In genomic region chr2:195370167-195370943, GRCh38 we compare ENCODE assay signal across 25 cellular contexts.
DNase-seq lines count a peak whose midpoint lies in the region; ATAC-seq, FAIRE-seq and TF ChIP-seq lines count a peak whose summit lies in the region.
"Had no signal": no experiment of that assay in that cellular context is flagged by ENCODE, and none has a peak within 500 bp of the region (broad histone marks: within the 10 kb centered on the region; RNA-seq: fewer than 3 reads in every experiment).

No MANE protein-coding gene starts in this region.

- intact Hi-C loops in K562 (cut with micrococcal nuclease): no loop called here
- intact Hi-C loops in psoas muscle (cut with DNase I): no loop called here

- CTCF ChIA-PET in K562 (lab: Yijun Ruan, JAX; ENCODE audit: low intra/inter-chr PET ratio): no interaction called here

- H3K27me3 ChIP-seq in K562 (ENCODE audit: control insufficient read depth in 2 of 2, insufficient read depth in 2 of 2, low read length in 2 of 2) (no peaks in the 10 kb centered on the region), neural progenitor cell (no peaks in the 10 kb centered on the region), psoas muscle (ENCODE audit: insufficient read depth in 3 of 3, low read length in 2 of 3) (no peaks in the 10 kb centered on the region)
- H3K27me3 ChIP-seq: BE2C; BLaER1 treated with 17β-estradiol and CSF1 and Interleukin-3, amounts not matched to agents 10 nM and 100 nM had no signal

- no peaks in the 10 kb centered on the region for H3K36me3 Mint-ChIP-seq in neural progenitor cell
- H3K36me3 Mint-ChIP-seq in stimulated activated effector memory CD8-positive, alpha-beta T cell treated with anti-CD3 and anti-CD28 coated beads, Interleukin-12 subunit alpha, Interleukin-12 subunit beta, amount 100 ng/mL, for 72 hours: no peaks in the 10 kb centered on the region
- H3K36me3 Mint-ChIP-seq: CD14-positive monocyte had no signal

- no peak overlapping the region for H3K27ac ChIP-seq in K562 (ENCODE audit: extremely low read depth, low read depth, low read length)
- no peak overlapping the region for H3K27ac ChIP-seq in neural progenitor cell
- H3K27ac ChIP-seq in psoas muscle: no peak overlapping the region
- H3K27ac ChIP-seq: A549; BLaER1 treated with 17β-estradiol and CSF1 and Interleukin-3, amounts not matched to agents 10 nM and 100 nM had no signal

- WGBS in K562 (ENCODE audit: insufficient coverage, low coverage, missing lambda C conversion rate): 88% methylated on average over 4 of the region's 4 CpGs
- 94 to 95% (median 95%) methylated on average over 4 of the region's 4 CpGs for WGBS in psoas muscle, 3 donors

- H3K36me3 ChIP-seq in K562 (ENCODE audit: control insufficient read depth, insufficient read depth, low read length) (no peaks in the 10 kb centered on the region), neural progenitor cell (no peaks in the 10 kb centered on the region), psoas muscle (ENCODE audit: insufficient read depth in 1 of 2, low read depth in 1 of 2) (no peaks in the 10 kb centered on the region)
- H3K36me3 ChIP-seq: BE2C; BLaER1 treated with 17β-estradiol and CSF1 and Interleukin-3, amounts not matched to agents 10 nM and 100 nM; HAP-1 had no signal

- POLR2A ChIA-PET in K562 (lab: Yijun Ruan, JAX): no interaction called here

- H4K20me1 ChIP-seq in K562 (replicated peaks; ENCODE audit: control insufficient read depth, insufficient read depth, low read length) (no peaks in the 10 kb centered on the region), neural progenitor cell (ENCODE audit: low read depth) (no peaks in the 10 kb centered on the region)
- H4K20me1 ChIP-seq: BLaER1 treated with 17β-estradiol and CSF1 and Interleukin-3, amounts not matched to agents 10 nM and 100 nM had no signal

- H2AFZ ChIP-seq in K562 (ENCODE audit: low read depth, low read length): 0 out of 2 replicates have a peak overlapping the region, but pooled peaks have one; percentile 5
- no peak overlapping the region for H2AFZ ChIP-seq in neural progenitor cell (replicated peaks)

- peak; percentile 4 for FAIRE-seq in GM19239 (lab: Jason Lieb, UNC)
- FAIRE-seq in K562 (lab: Jason Lieb, UNC): no peak
- FAIRE-seq: A549, GM12891, GM18507, H54 had no signal

- no peak for DNase-seq in GM19239 (ENCODE audit: insufficient read length, low spot score)
- no peak for DNase-seq in K562 (ENCODE audit: extremely low read depth in 1 of 4, low spot score in 3 of 4)
- DNase-seq in neural progenitor cell (ENCODE audit: low spot score): no peak
- no peak for DNase-seq in stimulated activated effector memory CD8-positive, alpha-beta T cell treated with anti-CD3 and anti-CD28 coated beads, Interleukin-12 subunit alpha, Interleukin-12 subunit beta, amount 100 ng/mL, for 72 hours (ENCODE audit: low spot score in 2 of 2)
- no peak for DNase-seq in NCI-H774 (lab: John Stamatoyannopoulos, UW)
- no peak for DNase-seq in psoas muscle
- DNase-seq: 8988T; ACHN; AML-193; BE2C; CD4-positive, alpha-beta T cell; CD8-positive, alpha-beta memory T cell; DMS53; DMS79 treated with DMSO at 0.1 percent for 48 hours; GF-D8; GOT3; HFFc6 had no signal

- H3K9me3 ChIP-seq in K562 (replicated peaks; ENCODE audit: control insufficient read depth, insufficient read depth, low read depth, low read length) (no peaks in the 10 kb centered on the region), neural progenitor cell (ENCODE audit: low read depth) (no peaks in the 10 kb centered on the region), psoas muscle (no peaks in the 10 kb centered on the region)
- H3K9me3 ChIP-seq: A549; BE2C; BLaER1 treated with 17β-estradiol and CSF1 and Interleukin-3, amounts not matched to agents 10 nM and 100 nM; HAP-1 had no signal

- no peaks in the 10 kb centered on the region for H3K4me1 Mint-ChIP-seq in neural progenitor cell
- H3K4me1 Mint-ChIP-seq in stimulated activated effector memory CD8-positive, alpha-beta T cell treated with anti-CD3 and anti-CD28 coated beads, Interleukin-12 subunit alpha, Interleukin-12 subunit beta, amount 100 ng/mL, for 72 hours: peaks cover 5% of the 10 kb centered on the region
- H3K4me1 Mint-ChIP-seq: CD14-positive monocyte had no signal

- peaks cover 4% of the 10 kb centered on the region for H3K27me3 Mint-ChIP-seq in neural progenitor cell (ENCODE audit: insufficient read depth, low read depth)
- H3K27me3 Mint-ChIP-seq: CD4-positive, alpha-beta T cell; CD8-positive, alpha-beta memory T cell had no signal

- no peaks in the 10 kb centered on the region for H3K9me1 ChIP-seq in K562 (ENCODE audit: control insufficient read depth, insufficient read depth, low read length)

- no peak overlapping the region for H3K4me3 Mint-ChIP-seq in neural progenitor cell
- H3K4me3 Mint-ChIP-seq in stimulated activated effector memory CD8-positive, alpha-beta T cell treated with anti-CD3 and anti-CD28 coated beads, Interleukin-12 subunit alpha, Interleukin-12 subunit beta, amount 100 ng/mL, for 72 hours: no peak overlapping the region
- H3K4me3 Mint-ChIP-seq: CD14-positive monocyte; CD4-positive, alpha-beta T cell; CD8-positive, alpha-beta memory T cell; HFFc6 had no signal

- H3F3A ChIP-seq in neural progenitor cell (ENCODE audit: low read depth): no peaks in the 10 kb centered on the region

- H3K4me1 ChIP-seq in K562 (replicated peaks in 1 of 2; ENCODE audit: control insufficient read depth in 2 of 2, insufficient read depth in 2 of 2, low read length in 2 of 2) (peaks cover 4 to 14% of the 10 kb centered on the region in 2 experiments; a peak in 3 of 5 replicates), neural progenitor cell (no peaks in the 10 kb centered on the region), psoas muscle (no peaks in the 10 kb centered on the region)
- H3K4me1 ChIP-seq: A549; BE2C; BLaER1 treated with 17β-estradiol and CSF1 and Interleukin-3, amounts not matched to agents 10 nM and 100 nM; HAP-1 had no signal

- H3K79me2 ChIP-seq in K562 (ENCODE audit: control insufficient read depth, insufficient read depth, low read length) (no peaks in the 10 kb centered on the region), neural progenitor cell (ENCODE audit: low read depth) (no peaks in the 10 kb centered on the region)

- TF ChIP-seq CTCF in K562 (IDR thresholded peaks at IDR 0.05 in 2 of 3, conservative IDR thresholded peaks at IDR 0.05 in 1 of 3; ENCODE audit: insufficient read depth in 2 of 3, low read depth in 1 of 3, low read length in 3 of 3) (no peak), neural progenitor cell (IDR thresholded peaks at IDR 0.05) (no peak), psoas muscle (IDR thresholded peaks at IDR 0.05) (no peak)

- no peak for TF ChIP-seq POLR2A in K562 (conservative IDR thresholded peaks at IDR 0.05)

- in situ Hi-C loops in K562 (cut with MboI): no loop called here

- no TSS peak for BruUV-seq in K562 (replicated peaks; lab: Mats Ljungman, UMichigan)

- TF ChIP-seq EP300 in K562 (IDR thresholded peaks at IDR 0.05; ENCODE audit: low read length): no peak

- H3K27ac Mint-ChIP-seq in neural progenitor cell: peak overlapping the region; percentile 72
- H3K27ac Mint-ChIP-seq in stimulated activated effector memory CD8-positive, alpha-beta T cell treated with anti-CD3 and anti-CD28 coated beads, Interleukin-12 subunit alpha, Interleukin-12 subunit beta, amount 100 ng/mL, for 72 hours: peak overlapping the region; percentile 38
- H3K27ac Mint-ChIP-seq: CD14-positive monocyte; CD4-positive, alpha-beta T cell; HFFc6 had no signal

- H3K9ac ChIP-seq in K562 (ENCODE audit: insufficient read depth in 1 of 2, low read depth in 2 of 2, low read length in 2 of 2): no peak overlapping the region
- H3K9ac ChIP-seq in neural progenitor cell: no peak overlapping the region
- H3K9ac ChIP-seq: BLaER1 treated with 17β-estradiol and CSF1 and Interleukin-3, amounts not matched to agents 10 nM and 100 nM had no signal

- H3K9me3 Mint-ChIP-seq in neural progenitor cell: no peaks in the 10 kb centered on the region
- peaks cover 8% of the 10 kb centered on the region for H3K9me3 Mint-ChIP-seq in stimulated activated effector memory CD8-positive, alpha-beta T cell treated with anti-CD3 and anti-CD28 coated beads, Interleukin-12 subunit alpha, Interleukin-12 subunit beta, amount 100 ng/mL, for 72 hours
- H3K9me3 Mint-ChIP-seq: CD4-positive, alpha-beta T cell had no signal

- no peak for TF ChIP-seq RAD21 in K562 (CRISPR knock-in tag; conservative IDR thresholded peaks at IDR 0.05 in 1 of 2, IDR thresholded peaks at IDR 0.05 in 1 of 2)

- ATAC-seq in K562 (no peak), HG02852 (IDR thresholded peaks at IDR 0.05; ENCODE audit: unreplicated experiment) (no peak), psoas muscle (no peak)
- ATAC-seq in stimulated activated effector memory CD8-positive, alpha-beta T cell treated with anti-CD3 and anti-CD28 coated beads, Interleukin-12 subunit alpha, Interleukin-12 subunit beta, amount 100 ng/mL, for 72 hours: no peak
- ATAC-seq: A549 had no signal

- H3K4me3 ChIP-seq in K562 (no peak overlapping the region), neural progenitor cell (no peak overlapping the region), psoas muscle (no peak overlapping the region)
- H3K4me3 ChIP-seq: A549; BLaER1 treated with 17β-estradiol and CSF1 and Interleukin-3, amounts not matched to agents 10 nM and 100 nM; HAP-1 had no signal

- H3K4me2 ChIP-seq in K562 (ENCODE audit: insufficient read depth, low read length) (no peak overlapping the region), neural progenitor cell (no peak overlapping the region)
- H3K4me2 ChIP-seq: A549; BLaER1 treated with 17β-estradiol and CSF1 and Interleukin-3, amounts not matched to agents 10 nM and 100 nM had no signal

TF ChIP-seq in K562, 482 proteins besides CTCF, POLR2A, EP300 and RAD21 (continues in another document):
- no peak for TF ChIP-seq ZFPM2 (CRISPR knock-in tag; IDR thresholded peaks at IDR 0.05)
- TF ChIP-seq YBX1 (IDR thresholded peaks at IDR 0.05): no peak
- TF ChIP-seq XRCC3 (IDR thresholded peaks at IDR 0.05): no peak
- TF ChIP-seq USF2 (CRISPR knock-in tag; IDR thresholded peaks at IDR 0.05): no peak
- no peak for TF ChIP-seq MBD2 (IDR thresholded peaks at IDR 0.05; ENCODE audit: borderline replicate concordance, low read depth)
- no peak for TF ChIP-seq DLX4 (CRISPR knock-in tag; IDR thresholded peaks at IDR 0.05)
- no peak for TF ChIP-seq PCBP1 (IDR thresholded peaks at IDR 0.05; ENCODE audit: low read depth, low read length, poor library complexity, severe bottlenecking)
- TF ChIP-seq ZSCAN32 (CRISPR knock-in tag; IDR thresholded peaks at IDR 0.05): no peak
